8 cellular contexts compared by ENCODE assay signal in the genomic region with DNA sequence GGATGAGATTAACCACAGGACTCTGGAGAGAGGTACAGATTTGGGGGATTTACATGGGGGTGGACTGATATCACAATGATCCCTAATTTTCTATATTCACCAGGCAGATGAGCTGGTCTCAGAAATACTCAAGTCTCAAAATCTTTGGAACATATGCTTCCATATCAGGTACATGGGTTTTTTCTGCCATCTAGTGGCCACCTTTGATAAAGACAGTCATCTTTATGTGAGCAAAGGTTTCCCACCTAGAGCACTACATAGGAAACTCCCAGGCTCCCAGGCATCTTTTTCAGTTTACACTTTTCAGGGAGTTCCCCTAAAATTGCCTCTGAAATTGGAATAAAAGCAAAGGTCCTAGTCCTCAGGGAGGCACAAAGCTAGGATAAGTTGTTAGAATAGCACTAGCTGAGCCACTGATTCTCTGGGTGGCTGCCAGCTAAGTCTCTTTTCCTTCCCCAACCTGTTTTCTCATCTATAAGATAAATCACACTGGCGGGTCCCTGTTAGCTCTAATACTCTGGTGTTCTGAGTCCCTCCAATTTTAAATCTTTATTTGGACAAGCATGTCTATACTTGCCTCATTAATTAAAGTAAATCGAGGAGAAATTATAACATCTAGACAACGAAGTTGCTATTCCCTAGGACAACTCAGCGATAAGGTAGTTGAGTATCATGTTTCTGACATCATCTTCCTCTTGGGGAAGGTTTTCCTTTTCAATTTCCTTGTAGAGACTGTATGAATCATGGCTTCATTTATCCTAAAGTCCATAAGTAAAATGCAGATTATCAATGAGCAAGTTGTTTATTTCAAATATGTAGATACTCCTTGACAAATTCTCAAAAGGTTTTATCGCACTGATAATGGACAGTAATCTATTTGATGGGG. TPM values are rescaled to one million over a fixed set of nuclear protein-coding genes. Genes with fewer than 3 reads are reported as not detected.
DNase-seq lines count a peak whose midpoint lies in the region; ATAC-seq and TF ChIP-seq lines count a peak whose summit lies in the region.

No MANE protein-coding gene starts in this region.

- no peak overlapping the region for H3K4me3 Mint-ChIP-seq in activated T-cell treated with anti-CD3 and anti-CD28 coated beads, Interleukin-2, amount 50 U/mL, for 4 hours

- H3K9ac ChIP-seq in OCI-LY1 (ENCODE audit: low read length): no peak overlapping the region

- H3K4me2 ChIP-seq in OCI-LY1 (ENCODE audit: low read length): no peak overlapping the region

- H3K9me3 ChIP-seq in OCI-LY1 (ENCODE audit: low read length) (no peaks in the 10 kb centered on the region), aorta (ENCODE audit: control insufficient read depth, low read length) (no peaks in the 10 kb centered on the region)

- no peaks in the 10 kb centered on the region for H3K36me3 Mint-ChIP-seq in activated T-cell treated with anti-CD3 and anti-CD28 coated beads, Interleukin-2, amount 50 U/mL, for 4 hours (ENCODE audit: insufficient read depth)

- peaks cover 41% of the 10 kb centered on the region for H3K27me3 Mint-ChIP-seq in activated T-cell treated with anti-CD3 and anti-CD28 coated beads, Interleukin-2, amount 50 U/mL, for 4 hours (ENCODE audit: low read depth)

- intact Hi-C loops in aorta (cut with DNase I): loop anchor here (5.0 kb wide), 1 partner anchor 1385 kb away; no protein-coding TSS in a partner anchor

- no peaks in the 10 kb centered on the region for H3F3A ChIP-seq in OCI-LY1 (ENCODE audit: insufficient read depth, low read length)

- no peak for DNase-seq in activated T-cell treated with anti-CD3 and anti-CD28 coated beads, Interleukin-2, amount 50 U/mL, for 4 hours
- DNase-seq in activated T-cell treated with anti-CD3 and anti-CD28 coated beads for 4 hours (no peak), HT1080 (ENCODE audit: low read depth) (peak; percentile 58), coronary artery (ENCODE audit: low spot score) (no peak), lung microvascular endothelial cell (ENCODE audit: low read depth in 2 of 2) (peak; percentile 61 to 75), aorta (no peak)

- H3K9me2 ChIP-seq in OCI-LY1 (ENCODE audit: low read depth, low read length): no peaks in the 10 kb centered on the region

- no peaks in the 10 kb centered on the region for H3K4me1 ChIP-seq in OCI-LY1 (ENCODE audit: insufficient read depth, low read length, severe bottlenecking)
- no peaks in the 10 kb centered on the region for H3K4me1 ChIP-seq in aorta (ENCODE audit: control insufficient read depth in 1 of 2, insufficient read depth in 2 of 2, low read length in 2 of 2)

- peak; percentile 63 for ATAC-seq in activated T-cell treated with anti-CD3 and anti-CD28 coated beads, Interleukin-2, amount 50 U/mL, for 4 hours
- ATAC-seq in GM21515 (IDR thresholded peaks at IDR 0.05; ENCODE audit: unreplicated experiment) (peak; percentile 72), aorta (ENCODE audit: low FRiP score) (peak; percentile 76)

- H3K79me2 ChIP-seq in OCI-LY1 (ENCODE audit: insufficient read depth, low read length): no peaks in the 10 kb centered on the region

- no peaks in the 10 kb centered on the region for H3K9me3 Mint-ChIP-seq in activated T-cell treated with anti-CD3 and anti-CD28 coated beads, Interleukin-2, amount 50 U/mL, for 4 hours

- H2AFZ ChIP-seq in OCI-LY1 (ENCODE audit: low read length): no peak overlapping the region

- TF ChIP-seq CTCF in OCI-LY1 (IDR thresholded peaks at IDR 0.05; ENCODE audit: low read length) (peak; percentile 70; the same call in 1 of the 2 replicates), coronary artery (IDR thresholded peaks at IDR 0.05) (peak; percentile 52)

- no peak overlapping the region for H3K27ac ChIP-seq in OCI-LY1 (ENCODE audit: low read depth, low read length, poor library complexity, severe bottlenecking)
- H3K27ac ChIP-seq in coronary artery: no peak overlapping the region
- no peak overlapping the region for H3K27ac ChIP-seq in aorta (ENCODE audit: low read depth in 1 of 2, low read length in 2 of 2)

- no peak overlapping the region for H3K4me3 ChIP-seq in OCI-LY1 (ENCODE audit: low read depth, low read length, poor library complexity, severe bottlenecking)
- no peak overlapping the region for H3K4me3 ChIP-seq in coronary artery
- H3K4me3 ChIP-seq in aorta (ENCODE audit: low read length in 2 of 2): no peak overlapping the region

- 67 to 69% methylated on average over 5 of the region's 5 CpGs for WGBS in aorta, 2 donors

- no peaks in the 10 kb centered on the region for H3K36me3 ChIP-seq in OCI-LY1 (ENCODE audit: insufficient read depth, low read length)
- H3K36me3 ChIP-seq in aorta (ENCODE audit: control insufficient read depth in 1 of 2, insufficient read depth in 2 of 2, low read length in 1 of 2): no peaks in the 10 kb centered on the region

- H3K4me1 Mint-ChIP-seq in activated T-cell treated with anti-CD3 and anti-CD28 coated beads, Interleukin-2, amount 50 U/mL, for 4 hours (ENCODE audit: low read depth): no peaks in the 10 kb centered on the region

- no peaks in the 10 kb centered on the region for H4K20me1 ChIP-seq in OCI-LY1 (ENCODE audit: insufficient read depth, low read length)

- no peaks in the 10 kb centered on the region for H3K27me3 ChIP-seq in OCI-LY1 (ENCODE audit: insufficient read depth, low read length)
- no peaks in the 10 kb centered on the region for H3K27me3 ChIP-seq in aorta (ENCODE audit: control insufficient read depth in 1 of 2, insufficient read depth in 2 of 2, low read length in 1 of 2)

RNA-seq across cellular contexts. Expression of a gene that starts 19.0 kb away (rescaled TPM):
- 10 to 100 TPM; 67.6 to 71.3 (median 70.0) TPM for total RNA-seq in activated T-cell treated with anti-CD3 and anti-CD28 coated beads, Interleukin-2, amount 50 U/mL, for 4 hours
- total RNA-seq in HT1080 (2014; rRNA removed; shearing (Covaris generic)): 7.8 and 12.9 TPM in 2 replicates
- polyA plus RNA-seq in HT1080 (2015; cell fraction: cytosol; rRNA removed): 28.6 and 32.7 TPM in 2 replicates
- polyA plus RNA-seq in HT1080 (2015; cell fraction: nucleus; rRNA removed): 56.3 and 63.2 TPM in 2 replicates
- total RNA-seq in lung microvascular endothelial cell: 6.3 and 8.1 TPM in 2 replicates
- 10 to 100 TPM; 46.7 to 47.1 TPM for total RNA-seq in aorta
- polyA plus RNA-seq in aorta: 10 to 100 TPM; 10.6 to 21.3 TPM

RNA-seq across cellular contexts. Expression of a gene that starts 27.2 kb away (rescaled TPM):
- 1 to 10 TPM; 1.2 to 1.6 (median 1.3) TPM for total RNA-seq in activated T-cell treated with anti-CD3 and anti-CD28 coated beads, Interleukin-2, amount 50 U/mL, for 4 hours
- total RNA-seq in HT1080 (2014; rRNA removed; shearing (Covaris generic)): not detected in 2 replicates
- polyA plus RNA-seq in HT1080 (2015; cell fraction: cytosol; rRNA removed): not detected in 2 replicates
- 0.23 and 0.48 TPM in 2 replicates for polyA plus RNA-seq in HT1080 (2015; cell fraction: nucleus; rRNA removed)
- total RNA-seq in lung microvascular endothelial cell: 2.0 and 2.8 TPM in 2 replicates
- 1 to 10 TPM; 1.8 to 5.4 TPM for total RNA-seq in aorta
- 1 to 10 TPM; 2.1 to 9.6 TPM for polyA plus RNA-seq in aorta

Comparison
In these comparisons a context has a peak if more than half of its experiments do, and no peak if none do; other contexts are left out.
1. DNase-seq: peak in HT1080 (single experiment) and lung microvascular endothelial cell (2 of 2); none in activated T-cell treated with anti-CD3 and anti-CD28 coated beads, Interleukin-2, amount 50 U/mL, for 4 hours (single experiment), activated T-cell treated with anti-CD3 and anti-CD28 coated beads for 4 hours (single experiment), coronary artery (single experiment) and aorta (0 of 2).
2. Peak in every context shown above with its lines, with median percentiles within 50 percentile points of each other: ATAC-seq.